In genomic region chr22:19717181-19717580, GRCh38 we compare ENCODE assay signal across 1 cellular context.
TF ChIP-seq lines count a peak whose summit lies in the region.

No MANE protein-coding gene starts in this region.

TF ChIP-seq in SK-N-SH treated with all-trans-retinoic acid at 6 μM for 48 hours, 23 proteins besides CTCF, POLR2A, EP300 and RAD21 (continued from another document):
- no peak for TF ChIP-seq TSHZ2 (CRISPR knock-in tag; IDR thresholded peaks at IDR 0.05)
- TF ChIP-seq POU6F1 (CRISPR knock-in tag; IDR thresholded peaks at IDR 0.05; ENCODE audit: borderline replicate concordance, low read depth): no peak
- TF ChIP-seq PPARA (CRISPR knock-in tag; IDR thresholded peaks at IDR 0.05; ENCODE audit: borderline replicate concordance): no peak
- no peak for TF ChIP-seq CREB5 (CRISPR knock-in tag; IDR thresholded peaks at IDR 0.05; ENCODE audit: low read depth)
- TF ChIP-seq ZNF8 (CRISPR knock-in tag; IDR thresholded peaks at IDR 0.05): no peak
- TF ChIP-seq CSRNP3 (CRISPR knock-in tag; IDR thresholded peaks at IDR 0.05): no peak
- TF ChIP-seq ZFP3 (CRISPR knock-in tag; IDR thresholded peaks at IDR 0.05): no peak
- TF ChIP-seq CSDC2 (CRISPR knock-in tag; IDR thresholded peaks at IDR 0.05): no peak
- no peak for TF ChIP-seq ISL1 (CRISPR knock-in tag; IDR thresholded peaks at IDR 0.05)
